ENCODE assay signal across 18 cellular contexts in the genomic region with DNA sequence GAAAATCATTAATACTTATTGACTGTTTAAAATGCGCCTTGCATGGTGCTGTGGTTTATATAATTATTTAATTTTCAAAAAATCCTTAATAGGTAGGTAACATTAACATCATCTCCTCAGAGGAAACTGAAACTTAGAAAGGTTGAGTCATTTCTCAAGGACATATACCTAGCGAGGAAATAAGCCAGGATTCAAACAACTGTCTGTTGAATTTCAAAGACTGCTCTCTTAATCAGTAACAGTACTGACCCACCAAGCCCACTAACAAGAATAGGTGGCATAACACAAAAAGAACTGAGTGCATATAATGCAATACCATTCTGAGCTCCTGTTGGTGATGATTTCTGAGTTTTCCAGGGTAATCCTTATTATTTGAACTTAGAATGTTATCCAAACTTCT.
DNase-seq lines count a peak whose midpoint lies in the region; ATAC-seq, FAIRE-seq and TF ChIP-seq lines count a peak whose summit lies in the region.
"Had no signal": no experiment of that assay in that cellular context is flagged by ENCODE, and none has a peak within 500 bp of the region (broad histone marks: within the 10 kb centered on the region; RNA-seq: fewer than 3 reads in every experiment).

No MANE protein-coding gene starts in this region.

- peaks cover 7% of the 10 kb centered on the region for H3K4me1 ChIP-seq in GM23338 (ENCODE audit: insufficient read depth)
- H3K4me1 ChIP-seq: BLaER1, Caco-2 had no signal

- H2AFZ ChIP-seq in GM23338: no peak overlapping the region

- H3K27me3 ChIP-seq in GM23338 (ENCODE audit: insufficient read depth): no peaks in the 10 kb centered on the region
- H3K27me3 ChIP-seq: BLaER1 had no signal

- no peak overlapping the region for H3K27ac Mint-ChIP-seq in GM23338
- H3K27ac Mint-ChIP-seq: CD8-positive, alpha-beta memory T cell had no signal

- H3K4me3 ChIP-seq in GM23338: no peak overlapping the region
- H3K4me3 ChIP-seq: BLaER1 had no signal

- peaks cover 8% of the 10 kb centered on the region; the same call in 2 of the 3 replicates for H3K9me3 Mint-ChIP-seq in GM23338

- DNase-seq in GM23338 (ENCODE audit: low spot score) (no peak), HTR-8/SVneo (ENCODE audit: insufficient read length, low spot score) (no peak), activated T-cell treated with anti-CD3 and anti-CD28 coated beads for 4 hours (no peak)
- DNase-seq in effector CD4-positive, alpha-beta T cell: no peak
- no peak for DNase-seq in stimulated activated naive CD8-positive, alpha-beta T cell treated with anti-CD3 and anti-CD28 coated beads, Interleukin-15, Interleukin-2, amounts not matched to agents 100 U/mL and 50 U/mL, for 24 hours
- DNase-seq: AML-193; Caco-2; CD8-positive, alpha-beta memory T cell; DND-41; GDM1; Kasumi-1; KBM-7 had no signal

- no peaks in the 10 kb centered on the region for H3K27me3 Mint-ChIP-seq in GM23338 (ENCODE audit: insufficient read depth, low read depth, poor library complexity)
- H3K27me3 Mint-ChIP-seq: CD8-positive, alpha-beta memory T cell had no signal

- peaks cover 4% of the 10 kb centered on the region; the same call in 2 of the 3 replicates for H3K4me1 Mint-ChIP-seq in GM23338
- H3K4me1 Mint-ChIP-seq: CD8-positive, alpha-beta memory T cell had no signal

- H3F3A ChIP-seq in GM23338 (replicated peaks; ENCODE audit: low read depth): no peaks in the 10 kb centered on the region

- peak overlapping the region; percentile 29; the same call in 1 of the 2 replicates for H3K4me2 ChIP-seq in GM23338
- H3K4me2 ChIP-seq: BLaER1 had no signal

- H3K36me3 ChIP-seq in GM23338 (ENCODE audit: insufficient read depth): no peaks in the 10 kb centered on the region
- H3K36me3 ChIP-seq: BLaER1 had no signal

- H3K27ac ChIP-seq in GM23338 (ENCODE audit: low read depth): no peak overlapping the region
- H3K27ac ChIP-seq: BLaER1, HL-60 had no signal

- H3K79me2 ChIP-seq in GM23338 (replicated peaks; ENCODE audit: insufficient read depth): no peaks in the 10 kb centered on the region

- H3K36me3 Mint-ChIP-seq in GM23338 (ENCODE audit: low read depth): peaks cover 4% of the 10 kb centered on the region; the same call in 2 of the 3 replicates
- H3K36me3 Mint-ChIP-seq: CD8-positive, alpha-beta memory T cell had no signal

- ATAC-seq in GM18870 (IDR thresholded peaks at IDR 0.05; ENCODE audit: unreplicated experiment): peak; percentile 46
- ATAC-seq in GM23338: no peak
- no peak for ATAC-seq in GM18858 (IDR thresholded peaks at IDR 0.05; ENCODE audit: unreplicated experiment)
- no peak for ATAC-seq in stimulated activated naive CD8-positive, alpha-beta T cell treated with anti-CD3 and anti-CD28 coated beads, Interleukin-15, Interleukin-2, amounts not matched to agents 100 U/mL and 50 U/mL, for 24 hours
- ATAC-seq: HCT116 had no signal

- TF ChIP-seq CTCF in GM23338 (conservative IDR thresholded peaks at IDR 0.05; ENCODE audit: low read depth in 2 of 2): no peak

- H3K4me3 Mint-ChIP-seq in GM23338: no peak overlapping the region
- H3K4me3 Mint-ChIP-seq: CD8-positive, alpha-beta memory T cell had no signal

- FAIRE-seq in HTR-8/SVneo (lab: Jason Lieb, UNC): peak; percentile 65
- FAIRE-seq: H54 had no signal

- H3K9me2 ChIP-seq in GM23338 (ENCODE audit: insufficient read depth): 0 out of 2 replicates have a peak, but pooled peaks cover 6% of the 10 kb centered on the region

- H4K20me1 ChIP-seq in GM23338 (replicated peaks; ENCODE audit: insufficient read depth): no peaks in the 10 kb centered on the region
- H4K20me1 ChIP-seq: BLaER1 had no signal

TF ChIP-seq in GM23338, 12 proteins besides CTCF, POLR2A, EP300 and RAD21 (continues in another document):
- TF ChIP-seq EZH2phosphoT487 (IDR thresholded peaks at IDR 0.05; ENCODE audit: unreplicated experiment): no peak
- TF ChIP-seq ZNF114 (CRISPR knock-in tag; IDR thresholded peaks at IDR 0.05): no peak
- TF ChIP-seq, protein P1, sequence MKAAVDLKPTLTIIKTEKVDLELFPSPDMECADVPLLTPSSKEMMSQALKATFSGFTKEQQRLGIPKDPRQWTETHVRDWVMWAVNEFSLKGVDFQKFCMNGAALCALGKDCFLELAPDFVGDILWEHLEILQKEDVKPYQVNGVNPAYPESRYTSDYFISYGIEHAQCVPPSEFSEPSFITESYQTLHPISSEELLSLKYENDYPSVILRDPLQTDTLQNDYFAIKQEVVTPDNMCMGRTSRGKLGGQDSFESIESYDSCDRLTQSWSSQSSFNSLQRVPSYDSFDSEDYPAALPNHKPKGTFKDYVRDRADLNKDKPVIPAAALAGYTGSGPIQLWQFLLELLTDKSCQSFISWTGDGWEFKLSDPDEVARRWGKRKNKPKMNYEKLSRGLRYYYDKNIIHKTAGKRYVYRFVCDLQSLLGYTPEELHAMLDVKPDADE (IDR thresholded peaks at IDR 0.05): no peak
- TF ChIP-seq, protein P2, sequence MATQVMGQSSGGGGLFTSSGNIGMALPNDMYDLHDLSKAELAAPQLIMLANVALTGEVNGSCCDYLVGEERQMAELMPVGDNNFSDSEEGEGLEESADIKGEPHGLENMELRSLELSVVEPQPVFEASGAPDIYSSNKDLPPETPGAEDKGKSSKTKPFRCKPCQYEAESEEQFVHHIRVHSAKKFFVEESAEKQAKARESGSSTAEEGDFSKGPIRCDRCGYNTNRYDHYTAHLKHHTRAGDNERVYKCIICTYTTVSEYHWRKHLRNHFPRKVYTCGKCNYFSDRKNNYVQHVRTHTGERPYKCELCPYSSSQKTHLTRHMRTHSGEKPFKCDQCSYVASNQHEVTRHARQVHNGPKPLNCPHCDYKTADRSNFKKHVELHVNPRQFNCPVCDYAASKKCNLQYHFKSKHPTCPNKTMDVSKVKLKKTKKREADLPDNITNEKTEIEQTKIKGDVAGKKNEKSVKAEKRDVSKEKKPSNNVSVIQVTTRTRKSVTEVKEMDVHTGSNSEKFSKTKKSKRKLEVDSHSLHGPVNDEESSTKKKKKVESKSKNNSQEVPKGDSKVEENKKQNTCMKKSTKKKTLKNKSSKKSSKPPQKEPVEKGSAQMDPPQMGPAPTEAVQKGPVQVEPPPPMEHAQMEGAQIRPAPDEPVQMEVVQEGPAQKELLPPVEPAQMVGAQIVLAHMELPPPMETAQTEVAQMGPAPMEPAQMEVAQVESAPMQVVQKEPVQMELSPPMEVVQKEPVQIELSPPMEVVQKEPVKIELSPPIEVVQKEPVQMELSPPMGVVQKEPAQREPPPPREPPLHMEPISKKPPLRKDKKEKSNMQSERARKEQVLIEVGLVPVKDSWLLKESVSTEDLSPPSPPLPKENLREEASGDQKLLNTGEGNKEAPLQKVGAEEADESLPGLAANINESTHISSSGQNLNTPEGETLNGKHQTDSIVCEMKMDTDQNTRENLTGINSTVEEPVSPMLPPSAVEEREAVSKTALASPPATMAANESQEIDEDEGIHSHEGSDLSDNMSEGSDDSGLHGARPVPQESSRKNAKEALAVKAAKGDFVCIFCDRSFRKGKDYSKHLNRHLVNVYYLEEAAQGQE (IDR thresholded peaks at IDR 0.05; ENCODE audit: unreplicated experiment): no peak
- TF ChIP-seq NANOG (IDR thresholded peaks at IDR 0.05; ENCODE audit: borderline replicate concordance): no peak
- TF ChIP-seq CREB1 (CRISPR knock-in tag; IDR thresholded peaks at IDR 0.05; ENCODE audit: low read depth): no peak
